In genomic region chr2:47011696-47012095, GRCh38 we compare ENCODE assay signal across 19 cellular contexts.
DNase-seq lines count a peak whose midpoint lies in the region; ATAC-seq, FAIRE-seq and TF ChIP-seq lines count a peak whose summit lies in the region.
"Had no signal": no experiment of that assay in that cellular context is flagged by ENCODE, and none has a peak within 500 bp of the region (broad histone marks: within the 10 kb centered on the region; RNA-seq: fewer than 3 reads in every experiment).

No MANE protein-coding gene starts in this region.

- DNase-seq in RWPE1 (ENCODE audit: low spot score) (no peak), bronchial epithelial cell (ENCODE audit: low read depth) (no peak), osteoblast (ENCODE audit: insufficient read length, low spot score, missing footprints) (peak; percentile 39), superior temporal gyrus (ENCODE audit: extremely low spot score) (peak; percentile 22)
- no peak for DNase-seq in activated effector memory CD4-positive, alpha-beta T cell treated with anti-CD3 and anti-CD28 coated beads, Interleukin-2, amount 50 U/mL, for 16 hours
- DNase-seq: DMS79, HCEC 1CT, KBM-7, NCI-H1105 treated with DMSO at 0.1 percent for 48 hours, NCI-H1694, NCI-H2081 treated with DMSO at 0.1 percent for 48 hours, NCI-H510A, NCI-H774, Right ventricle myocardium superior had no signal

- no peaks in the 10 kb centered on the region for H3K27me3 ChIP-seq in bronchial epithelial cell (ENCODE audit: control insufficient read depth, insufficient read depth, low read length)
- no peaks in the 10 kb centered on the region for H3K27me3 ChIP-seq in osteoblast (ENCODE audit: insufficient read depth, low read length)

- ATAC-seq in HG03025 (IDR thresholded peaks at IDR 0.05; ENCODE audit: low FRiP score, unreplicated experiment) (no peak), GM19397 (IDR thresholded peaks at IDR 0.05; ENCODE audit: unreplicated experiment) (no peak)
- ATAC-seq: GM23338 had no signal

- FAIRE-seq in bronchial epithelial cell (lab: Jason Lieb, UNC), result peak; percentile 43
- FAIRE-seq: GM12892, RCC 7860 had no signal

- H3K4me3 ChIP-seq in bronchial epithelial cell (ENCODE audit: low read depth, low read length) (no peak overlapping the region), osteoblast (ENCODE audit: insufficient read depth, low read length) (no peak overlapping the region)
- H3K4me3 ChIP-seq: GM23338 had no signal

- H3K27ac ChIP-seq in RWPE1 (peak overlapping the region; percentile 34), osteoblast (ENCODE audit: low read depth, low read length) (no peak overlapping the region)

- no peak overlapping the region for H2AFZ ChIP-seq in osteoblast (ENCODE audit: low read length)
- H2AFZ ChIP-seq: GM23338 had no signal

- peaks cover 25% of the 10 kb centered on the region for H4K20me1 ChIP-seq in osteoblast (ENCODE audit: insufficient read depth, low read length)

- no peaks in the 10 kb centered on the region for H3K9me3 ChIP-seq in osteoblast (ENCODE audit: low read depth, low read length)

- CTCF ChIA-PET in RWPE1 (lab: Yijun Ruan, JAX), result interaction anchor here (0.5 kb wide), 1 partner anchor 482 kb away, joined by 3 read pairs; no protein-coding TSS in a partner anchor

- peaks cover 20% of the 10 kb centered on the region for H3K4me1 ChIP-seq in osteoblast (ENCODE audit: insufficient read depth, low read length)

- H3K79me2 ChIP-seq in osteoblast (ENCODE audit: insufficient read depth, low read length), result no peaks in the 10 kb centered on the region

- no peak overlapping the region for H3K4me2 ChIP-seq in osteoblast (ENCODE audit: insufficient read depth, low read length)
- H3K4me2 ChIP-seq: GM23338 had no signal

- peaks cover 32% of the 10 kb centered on the region for H3K36me3 ChIP-seq in bronchial epithelial cell (ENCODE audit: control insufficient read depth, insufficient read depth, low read length)
- H3K36me3 ChIP-seq in osteoblast (ENCODE audit: insufficient read depth, low read length), result peaks cover 93% of the 10 kb centered on the region

- POLR2A ChIA-PET in RWPE1 (lab: Yijun Ruan, JAX; ENCODE audit: low non-redundant PET), result no interaction called here

- TF ChIP-seq CTCF in RWPE1 (conservative IDR thresholded peaks at IDR 0.05; ENCODE audit: low read depth) (no peak), bronchial epithelial cell (IDR thresholded peaks at IDR 0.05; ENCODE audit: insufficient read depth, low read length, severe bottlenecking) (no peak), osteoblast (IDR thresholded peaks at IDR 0.05; ENCODE audit: extremely low read depth, low read depth, low read length) (no peak)

Comparison
In these comparisons a context has a peak if more than half of its experiments do, and no peak if none do; other contexts are left out.
1. DNase-seq: peak in osteoblast (single experiment) and superior temporal gyrus (single experiment); none in RWPE1 (single experiment), bronchial epithelial cell (single experiment) and activated effector memory CD4-positive, alpha-beta T cell treated with anti-CD3 and anti-CD28 coated beads, Interleukin-2, amount 50 U/mL, for 16 hours (single experiment).